ENCODE assay signal across 10 cellular contexts in the genomic region with DNA sequence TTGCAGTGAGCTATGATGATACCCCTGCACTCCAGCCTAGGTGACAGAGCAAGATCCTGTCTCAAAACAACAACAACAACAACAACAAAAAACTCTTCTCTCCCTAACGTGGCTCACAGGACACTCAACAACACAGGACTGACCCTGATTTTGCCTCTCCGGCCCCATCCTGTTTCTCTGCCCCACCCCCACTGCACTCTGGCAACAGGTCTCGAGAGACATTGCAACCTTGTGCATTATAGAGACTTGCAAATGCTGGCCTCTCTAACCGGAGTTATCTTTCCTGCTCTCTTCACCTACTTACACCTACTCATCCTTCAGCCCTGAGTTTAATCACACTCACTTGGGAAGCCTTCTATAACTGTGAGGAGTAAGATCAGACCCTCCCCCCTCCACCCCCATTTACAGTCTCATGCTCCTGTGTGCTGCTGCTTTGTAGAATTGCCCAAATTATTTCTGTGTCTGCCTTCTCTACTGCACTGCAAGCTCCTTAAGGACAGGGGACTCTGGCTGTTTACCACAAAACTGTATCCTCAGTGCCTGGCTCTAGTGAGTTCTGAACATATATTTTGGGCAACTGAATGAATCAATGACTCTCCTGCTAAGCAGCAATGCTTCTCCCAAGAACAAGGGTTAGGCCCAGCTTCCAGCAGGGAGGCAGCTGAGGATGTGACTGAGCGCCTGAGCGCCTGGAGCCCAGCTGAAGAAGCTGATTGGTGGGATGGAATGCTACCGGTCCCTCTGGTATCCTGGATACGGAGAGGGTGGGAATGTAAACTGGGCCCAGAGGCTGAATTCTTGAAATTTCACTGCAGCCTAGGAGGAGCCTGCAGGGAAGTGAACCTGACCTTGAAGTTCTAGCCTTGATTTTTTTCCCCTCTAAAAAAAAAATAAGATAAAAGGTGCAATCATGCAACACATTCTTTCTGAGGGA. TPM values are rescaled to one million over a fixed set of nuclear protein-coding genes. Genes with fewer than 3 reads are reported as not detected.
DNase-seq lines count a peak whose midpoint lies in the region; ATAC-seq and TF ChIP-seq lines count a peak whose summit lies in the region.
"Had no signal": no experiment of that assay in that cellular context is flagged by ENCODE, and none has a peak within 500 bp of the region (broad histone marks: within the 10 kb centered on the region; RNA-seq: fewer than 3 reads in every experiment).

No MANE protein-coding gene starts in this region.

- H4K8ac ChIP-seq in H9 (replicated peaks; ENCODE audit: insufficient read length, low read depth, low read length) = no peak overlapping the region

- H2BK20ac ChIP-seq in H9 (ENCODE audit: low read depth, low read length, poor library complexity, severe bottlenecking) = no peak overlapping the region

- H3K4me1 Mint-ChIP-seq in H9 = peaks cover 69 to 71% of the 10 kb centered on the region in 2 experiments
- H3K4me1 Mint-ChIP-seq: activated CD4-positive, alpha-beta T cell treated with anti-CD3 and anti-CD28 coated beads, Interleukin-2, amount 10 ng/mL, durations not matched to agents 24 days and 14 days had no signal

- no peak overlapping the region for H2AFZ ChIP-seq in H9 (ENCODE audit: low read length)

- H3K4me2 ChIP-seq in H9 (ENCODE audit: insufficient read depth, insufficient read length, low read length) = peak overlapping the region; percentile 38

- no peak overlapping the region for H2BK5ac ChIP-seq in H9 (ENCODE audit: insufficient read length, low read length)

- H2BK120ac ChIP-seq in H9 (ENCODE audit: low read depth, low read length, poor library complexity, severe bottlenecking) = no peak overlapping the region

- no peak overlapping the region for H4K91ac ChIP-seq in H9 (ENCODE audit: insufficient read length, low read depth, low read length)

- no peaks in the 10 kb centered on the region for H3K27me3 ChIP-seq in H9 (ENCODE audit: insufficient read depth, low read length)

- peaks cover 21% of the 10 kb centered on the region for H3K4me1 ChIP-seq in H9 (ENCODE audit: insufficient read depth, low read length)

- no peaks in the 10 kb centered on the region for H3K79me1 ChIP-seq in H9 (ENCODE audit: insufficient read depth, low read depth, low read length, poor library complexity, severe bottlenecking)

- H3K79me2 ChIP-seq in H9 (ENCODE audit: insufficient read depth, low read length) = peaks cover 7% of the 10 kb centered on the region; the same call in 1 of the 2 replicates

- H3K14ac ChIP-seq in H9 (ENCODE audit: insufficient read depth, low read length) = peak overlapping the region; percentile 26; the same call in 1 of the 2 replicates

- no peaks in the 10 kb centered on the region for H3K27me3 Mint-ChIP-seq in H9 (ENCODE audit: low read depth)

- H3K56ac ChIP-seq in H9 (ENCODE audit: insufficient read length, low read depth, low read length) = no peak overlapping the region

- H3K36me3 Mint-ChIP-seq in H9 (ENCODE audit: insufficient read depth in 1 of 3, low read depth in 3 of 3) = no peaks in the 10 kb centered on the region; a peak in 1 of 7 replicates

- peak overlapping the region; percentile 95 to 97 (median 95) for H3K27ac Mint-ChIP-seq in H9
- H3K27ac Mint-ChIP-seq: activated CD4-positive, alpha-beta T cell treated with anti-CD3 and anti-CD28 coated beads, Interleukin-2, amount 10 ng/mL, durations not matched to agents 24 days and 14 days had no signal

- H4K20me1 ChIP-seq in H9 (ENCODE audit: control insufficient read depth, insufficient read depth, insufficient read length) = no peaks in the 10 kb centered on the region

- no peak overlapping the region for H4K5ac ChIP-seq in H9 (ENCODE audit: insufficient read length, low read depth, low read length)

- H3K27ac ChIP-seq in H9 (ENCODE audit: insufficient read length, low read depth, low read length) (peak overlapping the region; percentile 80), angular gyrus (ENCODE audit: low read depth, low read length) (peak overlapping the region; percentile 58), substantia nigra (ENCODE audit: low read depth, low read length, poor library complexity, severe bottlenecking) (no peak overlapping the region)

- H2AK5ac ChIP-seq in H9 (ENCODE audit: insufficient read length, low read length) = no peak overlapping the region

- no peak overlapping the region for H2BK12ac ChIP-seq in H9 (ENCODE audit: insufficient read length, low read depth, low read length)

- DNase-seq in H9 = peak; percentile 97
- peak; percentile 91 for DNase-seq in iPS DF 4.7 (ENCODE audit: extremely low read depth, low spot score)
- DNase-seq in retina = peak; percentile 71
- DNase-seq in substantia nigra (lab: John Stamatoyannopoulos, UW) = no peak
- no peak for DNase-seq in epidermal melanocyte (ENCODE audit: insufficient read length, low spot score)
- no peak for DNase-seq in NK-92 (lab: John Stamatoyannopoulos, UW; ENCODE audit: unreplicated experiment)
- DNase-seq: activated CD4-positive, alpha-beta T cell treated with anti-CD3 and anti-CD28 coated beads, Interleukin-2, amount 10 ng/mL, durations not matched to agents 24 days and 14 days; stimulated activated naive CD4-positive, alpha-beta T cell treated with Interleukin-2 at 50 U/mL for 16 hours had no signal

- H2BK15ac ChIP-seq in H9 (ENCODE audit: low read depth, low read length) = no peak overlapping the region

- H3K9ac ChIP-seq in H9 (ENCODE audit: extremely low read depth, insufficient read length, low read length) = no peak overlapping the region

- no peaks in the 10 kb centered on the region for H3K9me3 ChIP-seq in H9 (ENCODE audit: control insufficient read depth, low read depth, low read length)

- H3K9me3 Mint-ChIP-seq in H9 = no peaks in the 10 kb centered on the region
- H3K9me3 Mint-ChIP-seq: activated CD4-positive, alpha-beta T cell treated with anti-CD3 and anti-CD28 coated beads, Interleukin-2, amount 10 ng/mL, durations not matched to agents 24 days and 14 days had no signal

- H3K18ac ChIP-seq in H9 (ENCODE audit: insufficient read length, low read depth, low read length) = peak overlapping the region; percentile 34

- H3K4ac ChIP-seq in H9 (ENCODE audit: low read depth, low read length) = no peak overlapping the region

- H3T11ph ChIP-seq in H9 (ENCODE audit: low read length) = no peak overlapping the region

- no peak for TF ChIP-seq CTCF in H9 (conservative IDR thresholded peaks at IDR 0.05)

- no peak for ATAC-seq in GM19035 (IDR thresholded peaks at IDR 0.05; ENCODE audit: unreplicated experiment)

- no CpG with 5 or more reads among the region's 8 CpGs for WGBS in H9 (ENCODE audit: extremely low coverage, insufficient read length, low lambda C conversion rate)

- H3K4me3 Mint-ChIP-seq in H9 = peak overlapping the region; percentile 24 to 68
- H3K4me3 Mint-ChIP-seq: activated CD4-positive, alpha-beta T cell treated with anti-CD3 and anti-CD28 coated beads, Interleukin-2, amount 10 ng/mL, durations not matched to agents 24 days and 14 days had no signal

- no peak overlapping the region for H3K23ac ChIP-seq in H9 (ENCODE audit: insufficient read length, low read depth, low read length)

- no peaks in the 10 kb centered on the region for H3K23me2 ChIP-seq in H9 (ENCODE audit: insufficient read length, low read depth, low read length, poor library complexity, severe bottlenecking)

RNA-seq across cellular contexts. Expression of a gene that starts 43.0 kb away (rescaled TPM):
- 28.2 and 30.7 TPM in 2 replicates for total RNA-seq in H9 (2021)

Comparison
In these comparisons a context has a peak if more than half of its experiments do, and no peak if none do; other contexts are left out.
1. DNase-seq: peak in H9 (single experiment), iPS DF 4.7 (single experiment) and retina (single experiment); none in substantia nigra (0 of 49), epidermal melanocyte (single experiment) and NK-92 (single experiment).